Comparison of ENCODE assay signal across 12 cellular contexts in the genomic region with DNA sequence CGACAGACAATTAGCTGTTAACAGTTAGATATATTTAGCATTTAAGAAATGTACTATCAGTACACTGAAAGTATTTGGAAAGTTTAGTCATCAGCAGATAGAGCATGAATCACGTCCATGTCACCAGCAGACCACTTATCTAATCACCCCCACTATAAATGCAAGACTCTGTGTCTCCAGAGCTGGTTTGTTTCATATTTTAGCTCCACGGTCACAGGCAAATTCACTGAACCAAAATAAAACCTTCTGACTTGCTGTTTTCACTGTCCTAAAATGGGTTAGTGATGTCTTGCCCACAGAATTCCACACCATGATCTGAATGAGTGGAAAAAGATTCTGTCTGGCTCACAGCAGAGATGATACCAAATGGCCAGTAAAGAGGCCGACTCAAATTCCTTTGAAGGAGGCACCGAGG.
DNase-seq lines count a peak whose midpoint lies in the region; ATAC-seq and TF ChIP-seq lines count a peak whose summit lies in the region.
"Had no signal": no experiment of that assay in that cellular context is flagged by ENCODE, and none has a peak within 500 bp of the region (broad histone marks: within the 10 kb centered on the region; RNA-seq: fewer than 3 reads in every experiment).

No MANE protein-coding gene starts in this region.

- ATAC-seq in GM19467 (IDR thresholded peaks at IDR 0.05; ENCODE audit: unreplicated experiment) (no peak), sciatic nerve (no peak)
- ATAC-seq: activated CD8-positive, alpha-beta memory T cell treated with anti-CD3 and anti-CD28 coated beads, Interleukin-2, amount 10 ng/mL, durations not matched to agents 7 days and 5 days had no signal

- intact Hi-C loops in prostate gland (cut with DNase I) (no loop called here), sciatic nerve (cut with DNase I) (no loop called here)

- TF ChIP-seq POLR2A in prostate gland (IDR thresholded peaks at IDR 0.05) (no peak), erythroblast (IDR thresholded peaks at IDR 0.05; ENCODE audit: low read length) (no peak)

- TF ChIP-seq CTCF in RWPE1 (conservative IDR thresholded peaks at IDR 0.05; ENCODE audit: low read depth) (no peak), prostate gland (IDR thresholded peaks at IDR 0.05) (no peak)

- POLR2A ChIA-PET in RWPE1 (lab: Yijun Ruan, JAX; ENCODE audit: low non-redundant PET), result no interaction called here

- CTCF ChIA-PET in RWPE1 (lab: Yijun Ruan, JAX), result interaction anchor here (0.6 kb wide), 1 partner anchor 30 kb away, joined by 3 read pairs; no protein-coding TSS in a partner anchor

- DNase-seq in COLO829 (ENCODE audit: low spot score) (peak; percentile 47), RWPE1 (ENCODE audit: low spot score) (peak; percentile 9), fibroblast of peridontal ligament (ENCODE audit: extremely low read depth) (peak; percentile 64), myocyte (ENCODE audit: low read depth) (peak; percentile 63), prostate gland (ENCODE audit: low spot score) (no peak), sciatic nerve (ENCODE audit: low spot score) (no peak), erythroblast (lab: John Stamatoyannopoulos, UW) (no peak)
- DNase-seq: activated CD8-positive, alpha-beta memory T cell treated with anti-CD3 and anti-CD28 coated beads, Interleukin-2, amount 10 ng/mL, durations not matched to agents 7 days and 5 days; naive B cell; NCI-H446 treated with DMSO at 0.1 percent for 48 hours had no signal

- 46% methylated on average over 5 of the region's 5 CpGs for WGBS in prostate gland

- H3K4me1 ChIP-seq in prostate gland (replicated peaks), result no peaks in the 10 kb centered on the region

- no peak overlapping the region for H3K4me3 ChIP-seq in prostate gland

- H3K9me3 ChIP-seq in prostate gland, result no peaks in the 10 kb centered on the region

- H3K27ac ChIP-seq in RWPE1, result no peak overlapping the region
- no peak overlapping the region for H3K27ac ChIP-seq in prostate gland
- H3K27ac ChIP-seq: KMS-11 had no signal

- no peaks in the 10 kb centered on the region for H3K27me3 ChIP-seq in prostate gland (replicated peaks; ENCODE audit: insufficient read depth)

- H3K36me3 ChIP-seq in prostate gland, result no peaks in the 10 kb centered on the region

Comparison
In these comparisons a context has a peak if more than half of its experiments do, and no peak if none do; other contexts are left out.
1. DNase-seq: peak in COLO829 (single experiment), RWPE1 (single experiment), fibroblast of peridontal ligament (single experiment) and myocyte (single experiment); none in prostate gland (single experiment), sciatic nerve (single experiment) and erythroblast (0 of 2).